ENCODE assay signal across 9 cellular contexts in the genomic region with DNA sequence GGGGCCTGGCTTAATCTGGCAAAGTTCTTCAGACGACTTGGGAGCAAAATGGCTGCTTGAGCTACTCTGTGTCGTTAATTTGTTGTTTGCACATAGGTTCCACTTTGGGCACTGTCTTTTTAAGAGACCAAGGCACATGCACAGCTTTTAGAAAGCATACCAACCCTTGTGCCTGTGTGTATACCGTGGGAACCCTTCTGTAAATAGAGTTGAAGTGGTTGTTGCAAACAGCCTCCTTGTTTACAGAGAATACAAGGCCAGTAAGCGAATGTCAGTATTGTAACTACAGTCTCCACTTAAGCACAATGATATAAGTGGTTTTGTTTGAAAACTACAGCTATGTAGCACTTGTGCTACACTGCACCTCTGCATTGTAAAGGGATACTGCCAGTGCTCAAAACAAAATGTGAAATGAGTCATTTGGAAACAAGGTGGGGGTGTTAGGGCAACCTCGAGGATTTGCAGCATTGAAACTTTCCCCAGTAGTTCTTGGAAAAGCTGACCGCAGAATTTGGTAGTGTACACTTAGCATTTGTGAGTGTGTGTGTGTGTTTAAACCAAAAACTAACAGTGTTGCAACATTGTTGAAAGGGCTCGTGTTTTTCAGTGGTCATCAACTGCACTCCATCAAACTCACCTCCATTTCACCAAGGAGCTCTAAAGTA.
DNase-seq lines count a peak whose midpoint lies in the region.
"Had no signal": no experiment of that assay in that cellular context is flagged by ENCODE, and none has a peak within 500 bp of the region (broad histone marks: within the 10 kb centered on the region; RNA-seq: fewer than 3 reads in every experiment).

No MANE protein-coding gene starts in this region.

- H3K9ac ChIP-seq in HUES48 (ENCODE audit: low read depth, low read length), result peak overlapping the region; percentile 21; the same call in 1 of the 2 replicates
- no peak overlapping the region for H3K9ac ChIP-seq in adipocyte (ENCODE audit: low read length)

- H3K4me1 ChIP-seq in HUES48 (ENCODE audit: control insufficient read depth, insufficient read depth, low read length) (peaks cover 39% of the 10 kb centered on the region), adipocyte (ENCODE audit: control insufficient read depth, insufficient read depth, low read length) (no peaks in the 10 kb centered on the region)

- H3K4me3 ChIP-seq in HUES48 (ENCODE audit: low read depth, low read length), result peak overlapping the region; percentile 9; the same call in 1 of the 2 replicates
- H3K4me3 ChIP-seq in adipocyte (ENCODE audit: low read length), result no peak overlapping the region
- H3K4me3 ChIP-seq: A549 had no signal

- H3K27ac ChIP-seq in HUES48 (ENCODE audit: low read depth, low read length), result peak overlapping the region; percentile 89
- H3K27ac ChIP-seq: A549 had no signal

- H3K27me3 ChIP-seq in HUES48 (ENCODE audit: control insufficient read depth, insufficient read depth, low read length), result no peaks in the 10 kb centered on the region
- H3K27me3 ChIP-seq in adipocyte (replicated peaks; ENCODE audit: control insufficient read depth, insufficient read depth, low read length), result no peaks in the 10 kb centered on the region

- H3K9me3 ChIP-seq in HUES48 (ENCODE audit: control insufficient read depth, insufficient read depth, low read length) (no peaks in the 10 kb centered on the region), adipocyte (ENCODE audit: control insufficient read depth, low read length) (no peaks in the 10 kb centered on the region)
- H3K9me3 ChIP-seq: A549 had no signal

- DNase-seq in NCI-H748 (lab: John Stamatoyannopoulos, UW; ENCODE audit: unreplicated experiment) (peak; percentile 44), NCI-H748 treated with DMSO at 0.1 percent for 48 hours (lab: John Stamatoyannopoulos, UW) (no peak), adipocyte (ENCODE audit: low read depth) (peak; percentile 52), NCI-H2227 (lab: John Stamatoyannopoulos, UW; ENCODE audit: unreplicated experiment) (no peak), NCI-H1048 (lab: John Stamatoyannopoulos, UW) (no peak), SW 1271 (lab: John Stamatoyannopoulos, UW) (no peak)
- peak; percentile 19 to 43 for DNase-seq in stimulated activated CD8-positive, alpha-beta memory T cell treated with anti-CD3 and anti-CD28 coated beads, Interleukin-7, amount 100 ng/mL, for 48 hours (ENCODE audit: extremely low read depth in 1 of 2, low read depth in 1 of 2)

- peaks cover 35% of the 10 kb centered on the region for H3K36me3 ChIP-seq in HUES48 (ENCODE audit: control insufficient read depth, insufficient read depth, low read length)
- H3K36me3 ChIP-seq in adipocyte (ENCODE audit: control insufficient read depth, insufficient read depth, low read length, severe bottlenecking), result peaks cover 24% of the 10 kb centered on the region

Comparison
In these comparisons a context has a peak if more than half of its experiments do, and no peak if none do; other contexts are left out.
1. DNase-seq: peak in NCI-H748 (single experiment), adipocyte (single experiment) and stimulated activated CD8-positive, alpha-beta memory T cell treated with anti-CD3 and anti-CD28 coated beads, Interleukin-7, amount 100 ng/mL, for 48 hours (2 of 2); none in NCI-H748 treated with DMSO at 0.1 percent for 48 hours (single experiment), NCI-H2227 (single experiment), NCI-H1048 (single experiment) and SW 1271 (0 of 2).